ENCODE assay signal across 20 cellular contexts in genomic region chr1:229832695-229833094, GRCh38.
"Had no signal": no experiment of that assay in that cellular context is flagged by ENCODE, and none has a peak within 500 bp of the region (broad histone marks: within the 10 kb centered on the region; RNA-seq: fewer than 3 reads in every experiment).

No MANE protein-coding gene starts in this region.

- H3K4me1 Mint-ChIP-seq: activated CD4-positive, alpha-beta memory T cell treated with anti-CD3 and anti-CD28 coated beads, Interleukin-2, amount 10 ng/mL, durations not matched to agents 7 days and 5 days; activated CD4-positive, alpha-beta T cell treated with anti-CD3 and anti-CD28 coated beads, Interleukin-2, amount 10 ng/mL, durations not matched to agents 7 days and 5 days; activated naive CD4-positive, alpha-beta T cell treated with anti-CD3 and anti-CD28 coated beads, Interleukin-2, amount 50 U/mL, for 24 hours; T-helper 17 cell had no signal

- H3K27ac ChIP-seq: VCaP had no signal

- ATAC-seq: T-helper 17 cell had no signal

- H3K27ac Mint-ChIP-seq: activated CD4-positive, alpha-beta memory T cell treated with anti-CD3 and anti-CD28 coated beads, Interleukin-2, amount 10 ng/mL, durations not matched to agents 7 days and 5 days; activated CD4-positive, alpha-beta T cell treated with anti-CD3 and anti-CD28 coated beads, Interleukin-2, amount 10 ng/mL, durations not matched to agents 7 days and 5 days; activated naive CD4-positive, alpha-beta T cell treated with anti-CD3 and anti-CD28 coated beads, Interleukin-2, amount 50 U/mL, for 24 hours; T-helper 17 cell had no signal

- DNase-seq: activated CD4-positive, alpha-beta memory T cell treated with anti-CD3 and anti-CD28 coated beads, Interleukin-2, amount 10 ng/mL, durations not matched to agents 7 days and 5 days; activated CD4-positive, alpha-beta T cell treated with anti-CD3 and anti-CD28 coated beads, Interleukin-2, amount 10 ng/mL, durations not matched to agents 7 days and 5 days; activated CD4-positive, CD25-positive, alpha-beta regulatory T cell; activated effector memory CD4-positive, alpha-beta T cell treated with Interleukin-2 at 50 U/mL for 16 hours; activated naive CD4-positive, alpha-beta T cell; aorta; central memory CD4-positive, alpha-beta T cell; KG1; NCI-H1092; NCI-H1417; NCI-H1930; NCI-H2171; NCI-H226; NCI-H526; NCI-H82; SIG-M5; T-helper 17 cell; T-helper 9 cell had no signal

- H3K4me3 Mint-ChIP-seq: activated CD4-positive, alpha-beta memory T cell treated with anti-CD3 and anti-CD28 coated beads, Interleukin-2, amount 10 ng/mL, durations not matched to agents 7 days and 5 days; activated CD4-positive, alpha-beta T cell treated with anti-CD3 and anti-CD28 coated beads, Interleukin-2, amount 10 ng/mL, durations not matched to agents 7 days and 5 days; activated naive CD4-positive, alpha-beta T cell treated with anti-CD3 and anti-CD28 coated beads, Interleukin-2, amount 50 U/mL, for 24 hours; T-helper 17 cell had no signal
